Comparison of ENCODE assay signal across 8 cellular contexts in the genomic region with DNA sequence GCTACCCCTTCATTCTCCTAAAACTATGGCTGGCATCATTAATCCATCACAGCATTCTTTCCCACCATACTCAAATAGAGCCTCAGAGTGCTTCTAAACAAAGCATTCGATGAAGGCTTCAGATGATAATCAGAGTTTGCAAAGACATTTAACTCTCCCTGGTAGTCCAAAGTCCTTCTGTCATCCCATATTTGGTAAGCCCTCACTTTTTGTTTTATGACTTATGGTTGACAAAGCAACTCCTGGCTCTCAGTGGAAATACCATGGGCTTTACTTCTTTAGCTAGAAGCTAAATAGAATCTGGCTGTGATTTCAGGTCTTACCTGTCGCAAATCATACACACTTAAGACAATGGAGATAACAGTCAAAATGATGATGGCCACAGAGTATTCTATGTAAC. TPM values are rescaled to one million over a fixed set of nuclear protein-coding genes. Genes with fewer than 3 reads are reported as not detected.
"Had no signal": no experiment of that assay in that cellular context is flagged by ENCODE, and none has a peak within 500 bp of the region (broad histone marks: within the 10 kb centered on the region; RNA-seq: fewer than 3 reads in every experiment).

No MANE protein-coding gene starts in this region.

- DNase-seq: H9, HCEC 1CT, IMR-90, KG1 had no signal

- H3K4me3 ChIP-seq: GM23338, K562 had no signal

- H3K27ac Mint-ChIP-seq: GM23338, H9 had no signal

- ATAC-seq: GM23338, K562 had no signal

- H3K4me3 Mint-ChIP-seq: GM23338, H9 had no signal

- H3K9me3 Mint-ChIP-seq: H9 had no signal

RNA-seq across cellular contexts. Expression of a gene that starts 27.8 kb away (rescaled TPM):
- total RNA-seq: GM23338, H1, H9, HT1080, IMR-90, K562 had no signal
